Comparison of ENCODE assay signal across 28 cellular contexts in genomic region chr11:134753805-134754130, GRCh38.
DNase-seq lines count a peak whose midpoint lies in the region; ATAC-seq and TF ChIP-seq lines count a peak whose summit lies in the region.
"Had no signal": no experiment of that assay in that cellular context is flagged by ENCODE, and none has a peak within 500 bp of the region (broad histone marks: within the 10 kb centered on the region; RNA-seq: fewer than 3 reads in every experiment).

No MANE protein-coding gene starts in this region.

- peak; percentile 4 for DNase-seq in activated CD8-positive, alpha-beta T cell treated with anti-CD3 and anti-CD28 coated beads, Interleukin-2, amount 10 ng/mL, durations not matched to agents 7 days and 5 days
- DNase-seq in activated CD8-positive, alpha-beta T cell treated with anti-CD3 and anti-CD28 coated beads for 36 hours, result no peak
- DNase-seq in chondrocyte (ENCODE audit: low spot score) (peak; percentile 79), left kidney (ENCODE audit: low read depth, low spot score) (peak; percentile 67), testis (peak; percentile 44), NCI-H510A treated with DMSO at 0.1 percent for 48 hours (lab: John Stamatoyannopoulos, UW) (no peak)
- DNase-seq in activated naive CD4-positive, alpha-beta T cell treated with anti-CD3 and anti-CD28 coated beads, Interleukin-2, amount 50 U/mL, for 16 hours, result no peak
- DNase-seq: DMS79 treated with DMSO at 0.1 percent for 48 hours, GF-D8, H7, Kasumi-1, NCI-H1092 treated with DMSO at 0.1 percent for 48 hours, NCI-H1436, NCI-H187, NCI-H2081 treated with DMSO at 0.1 percent for 48 hours, NCI-H2171, NCI-H345, NCI-H524, NCI-H774, SHP77 had no signal

- POLR2A ChIA-PET in activated CD8-positive, alpha-beta T cell treated with anti-CD3 and anti-CD28 coated beads, Interleukin-2, amount 10 ng/mL, durations not matched to agents 7 days and 5 days (lab: Charles Lee), result no interaction called here
- POLR2A ChIA-PET in activated CD8-positive, alpha-beta T cell treated with anti-CD3 and anti-CD28 coated beads for 36 hours (lab: Charles Lee), result no interaction called here

- no peaks in the 10 kb centered on the region for H3K9me3 Mint-ChIP-seq in activated CD8-positive, alpha-beta T cell treated with anti-CD3 and anti-CD28 coated beads, Interleukin-2, amount 10 ng/mL, durations not matched to agents 7 days and 5 days (ENCODE audit: insufficient read depth)
- H3K9me3 Mint-ChIP-seq in activated CD8-positive, alpha-beta T cell treated with anti-CD3 and anti-CD28 coated beads for 36 hours, result no peaks in the 10 kb centered on the region
- H3K9me3 Mint-ChIP-seq in chondrocyte (ENCODE audit: low read depth), result peaks cover 3% of the 10 kb centered on the region
- no peaks in the 10 kb centered on the region for H3K9me3 Mint-ChIP-seq in activated T-helper 17 cell treated with anti-CD3 and anti-CD28 coated beads, Interleukin-2, amount 50 U/mL, for 72 hours
- H3K9me3 Mint-ChIP-seq: CD8-positive, alpha-beta T cell had no signal

- H3K36me3 ChIP-seq in testis (ENCODE audit: low read depth, missing control alignments), result no peaks in the 10 kb centered on the region

- H3K27me3 ChIP-seq in testis, result no peaks in the 10 kb centered on the region

- no peak for TF ChIP-seq CTCF in activated CD8-positive, alpha-beta T cell treated with anti-CD3 and anti-CD28 coated beads for 36 hours (IDR thresholded peaks at IDR 0.05)
- TF ChIP-seq CTCF in chondrocyte (IDR thresholded peaks at IDR 0.05) (no peak), testis (IDR thresholded peaks at IDR 0.05) (no peak)

- H3K4me3 Mint-ChIP-seq in activated CD8-positive, alpha-beta T cell treated with anti-CD3 and anti-CD28 coated beads, Interleukin-2, amount 10 ng/mL, durations not matched to agents 7 days and 5 days, result no peak overlapping the region
- H3K4me3 Mint-ChIP-seq in activated CD8-positive, alpha-beta T cell treated with anti-CD3 and anti-CD28 coated beads for 36 hours, result no peak overlapping the region
- H3K4me3 Mint-ChIP-seq in chondrocyte (ENCODE audit: unreplicated experiment), result no peak overlapping the region
- H3K4me3 Mint-ChIP-seq in activated T-helper 17 cell treated with anti-CD3 and anti-CD28 coated beads, Interleukin-2, amount 50 U/mL, for 72 hours, result no peak overlapping the region
- H3K4me3 Mint-ChIP-seq: B cell; CD8-positive, alpha-beta T cell had no signal

- CTCF ChIA-PET in activated CD8-positive, alpha-beta T cell treated with anti-CD3 and anti-CD28 coated beads, Interleukin-2, amount 10 ng/mL, durations not matched to agents 7 days and 5 days (lab: Charles Lee), result no interaction called here
- CTCF ChIA-PET in activated CD8-positive, alpha-beta T cell treated with anti-CD3 and anti-CD28 coated beads for 36 hours (lab: Charles Lee), result no interaction called here

- H3K27ac ChIP-seq in testis, result no peak overlapping the region
- H3K27ac ChIP-seq: 22Rv1, C4-2B, RWPE1 had no signal

- 35 to 38% methylated on average over 5 of the region's 5 CpGs for WGBS in testis, 2 donors

- no peaks in the 10 kb centered on the region for H3K36me3 Mint-ChIP-seq in activated CD8-positive, alpha-beta T cell treated with anti-CD3 and anti-CD28 coated beads, Interleukin-2, amount 10 ng/mL, durations not matched to agents 7 days and 5 days (ENCODE audit: low read depth)
- H3K36me3 Mint-ChIP-seq in activated CD8-positive, alpha-beta T cell treated with anti-CD3 and anti-CD28 coated beads for 36 hours (ENCODE audit: low read depth), result no peaks in the 10 kb centered on the region
- H3K36me3 Mint-ChIP-seq in chondrocyte (ENCODE audit: low read depth), result no peaks in the 10 kb centered on the region
- no peaks in the 10 kb centered on the region for H3K36me3 Mint-ChIP-seq in activated T-helper 17 cell treated with anti-CD3 and anti-CD28 coated beads, Interleukin-2, amount 50 U/mL, for 72 hours (ENCODE audit: low read depth)
- H3K36me3 Mint-ChIP-seq: CD8-positive, alpha-beta T cell had no signal

- TF ChIP-seq POLR2A in testis (IDR thresholded peaks at IDR 0.05), result no peak

- no peaks in the 10 kb centered on the region for H3K4me1 Mint-ChIP-seq in activated CD8-positive, alpha-beta T cell treated with anti-CD3 and anti-CD28 coated beads, Interleukin-2, amount 10 ng/mL, durations not matched to agents 7 days and 5 days (ENCODE audit: low read depth)
- no peaks in the 10 kb centered on the region for H3K4me1 Mint-ChIP-seq in activated CD8-positive, alpha-beta T cell treated with anti-CD3 and anti-CD28 coated beads for 36 hours (ENCODE audit: low read depth)
- no peaks in the 10 kb centered on the region for H3K4me1 Mint-ChIP-seq in chondrocyte (ENCODE audit: low read depth)
- no peaks in the 10 kb centered on the region for H3K4me1 Mint-ChIP-seq in activated T-helper 17 cell treated with anti-CD3 and anti-CD28 coated beads, Interleukin-2, amount 50 U/mL, for 72 hours
- H3K4me1 Mint-ChIP-seq: B cell had no signal

- no peak overlapping the region for H3K27ac Mint-ChIP-seq in activated CD8-positive, alpha-beta T cell treated with anti-CD3 and anti-CD28 coated beads, Interleukin-2, amount 10 ng/mL, durations not matched to agents 7 days and 5 days
- H3K27ac Mint-ChIP-seq in activated CD8-positive, alpha-beta T cell treated with anti-CD3 and anti-CD28 coated beads for 36 hours, result no peak overlapping the region
- H3K27ac Mint-ChIP-seq in chondrocyte (ENCODE audit: unreplicated experiment), result no peak overlapping the region
- no peak overlapping the region for H3K27ac Mint-ChIP-seq in activated T-helper 17 cell treated with anti-CD3 and anti-CD28 coated beads, Interleukin-2, amount 50 U/mL, for 72 hours
- H3K27ac Mint-ChIP-seq: B cell; CD8-positive, alpha-beta T cell had no signal

- no peaks in the 10 kb centered on the region for H3K9me3 ChIP-seq in testis

- intact Hi-C loops in activated CD8-positive, alpha-beta T cell treated with anti-CD3 and anti-CD28 coated beads for 36 hours (cut with micrococcal nuclease), result no loop called here
- intact Hi-C loops in testis (cut with DNase I; ENCODE audit: low total_unique reads), result no loop called here

- no peak overlapping the region for H3K4me3 ChIP-seq in testis
- H3K4me3 ChIP-seq: K562 had no signal

- no peak for ATAC-seq in activated CD8-positive, alpha-beta T cell treated with anti-CD3 and anti-CD28 coated beads, Interleukin-2, amount 10 ng/mL, durations not matched to agents 7 days and 5 days
- ATAC-seq in activated CD8-positive, alpha-beta T cell treated with anti-CD3 and anti-CD28 coated beads for 36 hours, result no peak
- ATAC-seq in activated T-helper 17 cell treated with anti-CD3 and anti-CD28 coated beads, Interleukin-2, amount 50 U/mL, for 72 hours (replicated peaks), result no peak
- ATAC-seq: CD8-positive, alpha-beta T cell; K562; Panc1 had no signal

- peaks cover 3% of the 10 kb centered on the region for H3K4me1 ChIP-seq in testis

- no peaks in the 10 kb centered on the region for H3K27me3 Mint-ChIP-seq in activated CD8-positive, alpha-beta T cell treated with anti-CD3 and anti-CD28 coated beads, Interleukin-2, amount 10 ng/mL, durations not matched to agents 7 days and 5 days (ENCODE audit: low read depth)
- H3K27me3 Mint-ChIP-seq in activated CD8-positive, alpha-beta T cell treated with anti-CD3 and anti-CD28 coated beads for 36 hours, result no peaks in the 10 kb centered on the region
- peaks cover 7% of the 10 kb centered on the region for H3K27me3 Mint-ChIP-seq in chondrocyte (ENCODE audit: low read depth)
- H3K27me3 Mint-ChIP-seq in activated T-helper 17 cell treated with anti-CD3 and anti-CD28 coated beads, Interleukin-2, amount 50 U/mL, for 72 hours, result peaks cover 25% of the 10 kb centered on the region

Comparison
In these comparisons a context has a peak if more than half of its experiments do, and no peak if none do; other contexts are left out.
1. DNase-seq: peak in activated CD8-positive, alpha-beta T cell treated with anti-CD3 and anti-CD28 coated beads, Interleukin-2, amount 10 ng/mL, durations not matched to agents 7 days and 5 days (single experiment), chondrocyte (single experiment), left kidney (single experiment) and testis (single experiment); none in activated CD8-positive, alpha-beta T cell treated with anti-CD3 and anti-CD28 coated beads for 36 hours (single experiment), activated naive CD4-positive, alpha-beta T cell treated with anti-CD3 and anti-CD28 coated beads, Interleukin-2, amount 50 U/mL, for 16 hours (single experiment) and NCI-H510A treated with DMSO at 0.1 percent for 48 hours (single experiment).